In genomic region chr16:53111078-53111776, GRCh38 we compare ENCODE assay signal across 11 cellular contexts. TPM values are rescaled to one million over a fixed set of nuclear protein-coding genes. Genes with fewer than 3 reads are reported as not detected.
DNase-seq lines count a peak whose midpoint lies in the region; ATAC-seq and TF ChIP-seq lines count a peak whose summit lies in the region.
"Had no signal": no experiment of that assay in that cellular context is flagged by ENCODE, and none has a peak within 500 bp of the region (broad histone marks: within the 10 kb centered on the region; RNA-seq: fewer than 3 reads in every experiment).

No MANE protein-coding gene starts in this region.

- H3K9me2 ChIP-seq in OCI-LY1 (ENCODE audit: low read depth, low read length): no peaks in the 10 kb centered on the region

- H3K36me3 ChIP-seq in OCI-LY1 (ENCODE audit: insufficient read depth, low read length): peaks cover 6% of the 10 kb centered on the region; the same call in 1 of the 2 replicates
- H3K36me3 ChIP-seq: colonic mucosa, vagina had no signal

- H3K9me3 ChIP-seq in OCI-LY1 (ENCODE audit: low read length): no peaks in the 10 kb centered on the region
- H3K9me3 ChIP-seq: colonic mucosa, vagina had no signal

- no peaks in the 10 kb centered on the region; the same call in 1 of the 2 replicates for H3K79me2 ChIP-seq in OCI-LY1 (ENCODE audit: insufficient read depth, low read length)

- peaks cover 17% of the 10 kb centered on the region for H3K4me1 ChIP-seq in OCI-LY1 (ENCODE audit: insufficient read depth, low read length, severe bottlenecking)
- H3K4me1 ChIP-seq: colonic mucosa, vagina had no signal

- H4K20me1 ChIP-seq in OCI-LY1 (ENCODE audit: insufficient read depth, low read length): no peaks in the 10 kb centered on the region

- no peak for TF ChIP-seq CTCF in OCI-LY1 (IDR thresholded peaks at IDR 0.05; ENCODE audit: low read length)
- TF ChIP-seq CTCF in fibroblast of villous mesenchyme (IDR thresholded peaks at IDR 0.05; ENCODE audit: insufficient read depth, low read depth, low read length): no peak

- intact Hi-C loops in Right ventricle myocardium superior (cut with DNase I): no loop called here

- H2AFZ ChIP-seq in OCI-LY1 (ENCODE audit: low read length): no peak overlapping the region

- H3F3A ChIP-seq in OCI-LY1 (ENCODE audit: insufficient read depth, low read length): no peaks in the 10 kb centered on the region

- H3K4me3 ChIP-seq in OCI-LY1 (ENCODE audit: low read depth, low read length, poor library complexity, severe bottlenecking) (no peak overlapping the region), fibroblast of villous mesenchyme (ENCODE audit: low read depth, low read length) (no peak overlapping the region)
- H3K4me3 ChIP-seq: colonic mucosa, vagina had no signal

- no peak overlapping the region for H3K4me2 ChIP-seq in OCI-LY1 (ENCODE audit: low read length)

- H3K27ac ChIP-seq in OCI-LY1 (ENCODE audit: low read depth, low read length, poor library complexity, severe bottlenecking): peak overlapping the region; percentile 37
- H3K27ac ChIP-seq: colonic mucosa, vagina had no signal

- H3K9ac ChIP-seq in OCI-LY1 (ENCODE audit: low read length): no peak overlapping the region

- ATAC-seq in GM21390 (IDR thresholded peaks at IDR 0.05; ENCODE audit: unreplicated experiment): peak; percentile 65
- ATAC-seq in Right ventricle myocardium superior (ENCODE audit: poor library complexity): no peak

- DNase-seq in GM03348 (ENCODE audit: low spot score) (peak; percentile 33), fibroblast of villous mesenchyme (ENCODE audit: low read depth) (peak; percentile 50), occipital lobe (lab: John Stamatoyannopoulos, UW) (no peak), Right ventricle myocardium superior (no peak), hippocampal formation (lab: John Stamatoyannopoulos, UW) (no peak), NCI-H774 (lab: John Stamatoyannopoulos, UW) (no peak)
- DNase-seq: colonic mucosa, RPMI8226 had no signal

- no peaks in the 10 kb centered on the region for H3K27me3 ChIP-seq in OCI-LY1 (ENCODE audit: insufficient read depth, low read length)
- H3K27me3 ChIP-seq: colonic mucosa, vagina had no signal

RNA-seq across cellular contexts. Expression of gene CHD9, which starts 56.4 kb away (rescaled TPM):
- total RNA-seq in fibroblast of villous mesenchyme (69.3 and 102 TPM in 2 replicates), occipital lobe (233 TPM), Right ventricle myocardium superior (39.5 TPM)

RNA-seq across cellular contexts. Expression of gene CHD9NB, which starts 58.5 kb away (rescaled TPM):
- 1.3 and 2.6 TPM in 2 replicates for total RNA-seq in fibroblast of villous mesenchyme
- total RNA-seq in occipital lobe: 0.78 TPM
- total RNA-seq in Right ventricle myocardium superior: 0.86 TPM
- total RNA-seq: vagina had no signal

Comparison
In these comparisons a context has a peak if more than half of its experiments do, and no peak if none do; other contexts are left out.
1. DNase-seq: peak in GM03348 (single experiment) and fibroblast of villous mesenchyme (single experiment); none in occipital lobe (single experiment), Right ventricle myocardium superior (single experiment), hippocampal formation (0 of 2) and NCI-H774 (single experiment).